In the genomic region with DNA sequence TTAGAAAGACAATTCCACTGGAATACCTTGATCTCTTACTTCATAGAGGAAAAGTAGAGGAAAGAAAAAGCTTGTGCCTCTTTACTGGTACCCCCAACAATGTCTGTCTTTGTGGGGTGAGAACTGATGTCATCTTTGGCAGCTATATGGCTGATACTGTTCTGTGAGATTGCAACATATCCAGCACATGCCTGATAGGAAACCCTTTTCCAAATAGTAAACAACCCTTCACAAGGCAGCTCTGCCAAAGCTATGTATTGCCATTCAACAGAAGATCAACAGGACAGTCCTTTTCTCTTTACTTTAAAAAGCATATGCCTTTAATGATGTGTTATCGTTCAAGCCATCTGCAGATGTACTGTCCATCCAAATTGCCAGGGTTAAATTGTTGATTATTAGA, we compare ENCODE assay signal across 18 cellular contexts.
"Had no signal": no experiment of that assay in that cellular context is flagged by ENCODE, and none has a peak within 500 bp of the region (broad histone marks: within the 10 kb centered on the region; RNA-seq: fewer than 3 reads in every experiment).

No MANE protein-coding gene starts in this region.

- H3K9me3 Mint-ChIP-seq: nephron progenitor cell, type B pancreatic cell had no signal

- ATAC-seq: activated naive CD4-positive, alpha-beta T cell treated with anti-CD3 and anti-CD28 coated beads, Interleukin-2, amount 50 U/mL, for 72 hours; body of pancreas; esophagus mucosa; left colon; stimulated activated naive CD8-positive, alpha-beta T cell treated with anti-CD3 and anti-CD28 coated beads, Interleukin-15, Interleukin-2, amounts not matched to agents 100 U/mL and 50 U/mL, for 24 hours had no signal

- H3K27me3 Mint-ChIP-seq: type B pancreatic cell had no signal

- H3K36me3 ChIP-seq: suprapubic skin had no signal

- H3K27ac Mint-ChIP-seq: activated naive CD4-positive, alpha-beta T cell treated with anti-CD3 and anti-CD28 coated beads, Interleukin-2, amount 50 U/mL, for 72 hours; mesothelial cell of epicardium; nephron progenitor cell; type B pancreatic cell had no signal

- H3K4me3 Mint-ChIP-seq: mesothelial cell of epicardium, nephron progenitor cell, type B pancreatic cell had no signal

- H3K4me1 Mint-ChIP-seq: nephron progenitor cell had no signal

- FAIRE-seq: islet of Langerhans had no signal

- H3K36me3 Mint-ChIP-seq: activated naive CD4-positive, alpha-beta T cell treated with anti-CD3 and anti-CD28 coated beads, Interleukin-2, amount 50 U/mL, for 72 hours; type B pancreatic cell had no signal

- H3K4me3 ChIP-seq: body of pancreas, coronary artery, lung, suprapubic skin had no signal

- H3K9me3 ChIP-seq: body of pancreas, suprapubic skin had no signal

- H3K27me3 ChIP-seq: body of pancreas, suprapubic skin had no signal

- DNase-seq: activated CD4-positive, alpha-beta T cell treated with anti-CD3 and anti-CD28 coated beads, Interleukin-2, amount 50 U/mL, for 4 hours; activated gamma-delta T cell; body of pancreas; effector CD8-positive, alpha-beta T cell; left colon; nephron progenitor cell; retina; stimulated activated naive CD8-positive, alpha-beta T cell treated with anti-CD3 and anti-CD28 coated beads, Interleukin-15, Interleukin-2, amounts not matched to agents 100 U/mL and 50 U/mL, for 24 hours; T-helper 2 cell had no signal

- H3K27ac ChIP-seq: body of pancreas, coronary artery, suprapubic skin, VCaP had no signal

- H3K4me1 ChIP-seq: body of pancreas, suprapubic skin had no signal
